ENCODE assay signal across 1 cellular context in the genomic region with DNA sequence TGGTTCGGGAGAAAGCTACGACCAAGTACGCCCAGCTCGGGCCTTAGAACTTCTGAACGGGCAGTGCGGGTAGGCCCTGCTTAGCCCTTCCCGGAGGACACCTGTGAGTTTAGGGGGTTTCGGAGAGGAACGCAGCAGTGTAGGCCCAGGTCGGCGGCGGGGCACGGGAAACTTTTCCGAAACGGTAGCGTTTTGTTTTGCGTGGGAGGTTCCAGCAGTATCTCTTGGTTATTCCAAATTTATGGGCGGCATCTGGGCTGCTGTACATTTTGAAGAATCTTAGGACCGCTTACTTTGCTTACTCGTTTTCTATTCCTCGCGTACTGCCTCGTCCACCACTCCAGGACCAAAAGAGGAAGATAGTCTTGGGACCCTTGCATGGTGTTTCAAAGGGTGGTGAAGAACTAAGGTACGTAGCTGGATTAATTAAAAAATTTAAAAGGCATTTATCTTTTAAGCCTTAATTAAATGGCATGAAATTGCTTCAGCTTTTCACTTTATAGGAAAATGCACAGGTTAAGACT.
TF ChIP-seq lines count a peak whose summit lies in the region.

No MANE protein-coding gene starts in this region.

TF ChIP-seq in GM23338, 12 proteins besides CTCF, POLR2A, EP300 and RAD21 (continued from another document):
- TF ChIP-seq, protein P1, sequence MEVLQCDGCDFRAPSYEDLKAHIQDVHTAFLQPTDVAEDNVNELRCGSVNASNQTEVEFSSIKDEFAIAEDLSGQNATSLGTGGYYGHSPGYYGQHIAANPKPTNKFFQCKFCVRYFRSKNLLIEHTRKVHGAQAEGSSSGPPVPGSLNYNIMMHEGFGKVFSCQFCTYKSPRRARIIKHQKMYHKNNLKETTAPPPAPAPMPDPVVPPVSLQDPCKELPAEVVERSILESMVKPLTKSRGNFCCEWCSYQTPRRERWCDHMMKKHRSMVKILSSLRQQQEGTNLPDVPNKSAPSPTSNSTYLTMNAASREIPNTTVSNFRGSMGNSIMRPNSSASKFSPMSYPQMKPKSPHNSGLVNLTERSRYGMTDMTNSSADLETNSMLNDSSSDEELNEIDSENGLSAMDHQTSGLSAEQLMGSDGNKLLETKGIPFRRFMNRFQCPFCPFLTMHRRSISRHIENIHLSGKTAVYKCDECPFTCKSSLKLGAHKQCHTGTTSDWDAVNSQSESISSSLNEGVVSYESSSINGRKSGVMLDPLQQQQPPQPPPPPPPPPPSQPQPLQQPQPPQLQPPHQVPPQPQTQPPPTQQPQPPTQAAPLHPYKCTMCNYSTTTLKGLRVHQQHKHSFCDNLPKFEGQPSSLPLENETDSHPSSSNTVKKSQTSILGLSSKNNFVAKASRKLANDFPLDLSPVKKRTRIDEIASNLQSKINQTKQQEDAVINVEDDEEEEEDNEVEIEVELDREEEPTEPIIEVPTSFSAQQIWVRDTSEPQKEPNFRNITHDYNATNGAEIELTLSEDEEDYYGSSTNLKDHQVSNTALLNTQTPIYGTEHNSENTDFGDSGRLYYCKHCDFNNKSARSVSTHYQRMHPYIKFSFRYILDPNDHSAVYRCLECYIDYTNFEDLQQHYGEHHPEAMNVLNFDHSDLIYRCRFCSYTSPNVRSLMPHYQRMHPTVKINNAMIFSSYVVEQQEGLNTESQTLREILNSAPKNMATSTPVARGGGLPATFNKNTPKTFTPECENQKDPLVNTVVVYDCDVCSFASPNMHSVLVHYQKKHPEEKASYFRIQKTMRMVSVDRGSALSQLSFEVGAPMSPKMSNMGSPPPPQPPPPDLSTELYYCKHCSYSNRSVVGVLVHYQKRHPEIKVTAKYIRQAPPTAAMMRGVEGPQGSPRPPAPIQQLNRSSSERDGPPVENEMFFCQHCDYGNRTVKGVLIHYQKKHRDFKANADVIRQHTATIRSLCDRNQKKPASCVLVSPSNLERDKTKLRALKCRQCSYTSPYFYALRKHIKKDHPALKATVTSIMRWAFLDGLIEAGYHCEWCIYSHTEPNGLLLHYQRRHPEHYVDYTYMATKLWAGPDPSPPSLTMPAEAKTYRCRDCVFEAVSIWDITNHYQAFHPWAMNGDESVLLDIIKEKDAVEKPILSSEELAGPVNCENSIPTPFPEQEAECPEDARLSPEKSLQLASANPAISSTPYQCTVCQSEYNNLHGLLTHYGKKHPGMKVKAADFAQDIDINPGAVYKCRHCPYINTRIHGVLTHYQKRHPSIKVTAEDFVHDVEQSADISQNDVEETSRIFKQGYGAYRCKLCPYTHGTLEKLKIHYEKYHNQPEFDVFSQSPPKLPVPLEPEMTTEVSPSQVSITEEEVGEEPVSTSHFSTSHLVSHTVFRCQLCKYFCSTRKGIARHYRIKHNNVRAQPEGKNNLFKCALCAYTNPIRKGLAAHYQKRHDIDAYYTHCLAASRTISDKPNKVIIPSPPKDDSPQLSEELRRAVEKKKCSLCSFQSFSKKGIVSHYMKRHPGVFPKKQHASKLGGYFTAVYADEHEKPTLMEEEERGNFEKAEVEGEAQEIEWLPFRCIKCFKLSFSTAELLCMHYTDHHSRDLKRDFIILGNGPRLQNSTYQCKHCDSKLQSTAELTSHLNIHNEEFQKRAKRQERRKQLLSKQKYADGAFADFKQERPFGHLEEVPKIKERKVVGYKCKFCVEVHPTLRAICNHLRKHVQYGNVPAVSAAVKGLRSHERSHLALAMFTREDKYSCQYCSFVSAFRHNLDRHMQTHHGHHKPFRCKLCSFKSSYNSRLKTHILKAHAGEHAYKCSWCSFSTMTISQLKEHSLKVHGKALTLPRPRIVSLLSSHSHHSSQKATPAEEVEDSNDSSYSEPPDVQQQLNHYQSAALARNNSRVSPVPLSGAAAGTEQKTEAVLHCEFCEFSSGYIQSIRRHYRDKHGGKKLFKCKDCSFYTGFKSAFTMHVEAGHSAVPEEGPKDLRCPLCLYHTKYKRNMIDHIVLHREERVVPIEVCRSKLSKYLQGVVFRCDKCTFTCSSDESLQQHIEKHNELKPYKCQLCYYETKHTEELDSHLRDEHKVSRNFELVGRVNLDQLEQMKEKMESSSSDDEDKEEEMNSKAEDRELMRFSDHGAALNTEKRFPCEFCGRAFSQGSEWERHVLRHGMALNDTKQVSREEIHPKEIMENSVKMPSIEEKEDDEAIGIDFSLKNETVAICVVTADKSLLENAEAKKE (CRISPR knock-in tag; IDR thresholded peaks at IDR 0.05): no peak
- no peak for TF ChIP-seq STAT1 (IDR thresholded peaks at IDR 0.05; ENCODE audit: unreplicated experiment)
